ENCODE assay signal across 12 cellular contexts in the genomic region with DNA sequence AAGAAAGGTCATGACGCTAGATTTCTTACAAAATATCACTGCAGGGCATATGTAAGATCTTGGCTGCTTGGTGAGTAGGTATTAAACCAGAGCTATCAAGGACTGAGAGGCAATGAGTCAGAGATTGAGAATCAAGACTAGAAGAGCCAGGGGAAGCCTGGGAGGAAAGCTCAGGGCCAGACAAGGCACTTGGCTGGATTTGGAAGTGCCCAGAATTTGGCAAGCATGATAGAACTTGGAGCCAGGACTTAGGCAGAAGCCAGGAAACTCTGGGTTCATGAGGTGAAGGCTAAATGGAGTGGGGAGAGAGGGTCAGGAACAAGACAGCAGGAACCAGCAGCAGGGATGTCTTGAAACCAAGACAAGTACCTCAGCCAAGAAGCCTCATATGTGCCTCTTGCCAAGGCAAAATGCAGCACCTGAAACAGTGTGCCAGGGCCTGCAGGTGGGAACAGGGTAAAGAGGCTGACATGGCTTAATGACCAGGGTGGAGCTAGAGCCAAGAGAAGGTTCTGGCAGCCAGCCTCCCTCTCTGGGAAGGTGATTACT. TPM values are rescaled to one million over a fixed set of nuclear protein-coding genes. Genes with fewer than 3 reads are reported as not detected.
A peak's percentile ranks its signal among the peaks of the same experiment; 100 is the strongest.
DNase-seq lines count a peak whose midpoint lies in the region; ATAC-seq and TF ChIP-seq lines count a peak whose summit lies in the region.
"Had no signal": no experiment of that assay in that cellular context is flagged by ENCODE, and none has a peak within 500 bp of the region (broad histone marks: within the 10 kb centered on the region; RNA-seq: fewer than 3 reads in every experiment).

No MANE protein-coding gene starts in this region.

- 67% methylated on average over 1 of the region's 1 CpG for WGBS in right lobe of liver (ENCODE audit: insufficient coverage, low coverage, low lambda C conversion rate, missing lambda C conversion rate)

- H3K27me3 ChIP-seq in right lobe of liver (no peaks in the 10 kb centered on the region), BE2C (peaks cover 7% of the 10 kb centered on the region; the same call in 1 of the 2 replicates)

- H3K27ac ChIP-seq in right lobe of liver: no peak overlapping the region

- TF ChIP-seq CTCF in right lobe of liver (IDR thresholded peaks at IDR 0.05) (no peak), BE2C (IDR thresholded peaks at IDR 0.05; ENCODE audit: low read depth, low read length) (no peak)

- H3K4me1 ChIP-seq in right lobe of liver: peaks cover 0 to 6% (median 0%) of the 10 kb centered on the region in 4 donors
- no peaks in the 10 kb centered on the region for H3K4me1 ChIP-seq in BE2C

- H3K36me3 ChIP-seq in right lobe of liver (no peaks in the 10 kb centered on the region), BE2C (no peaks in the 10 kb centered on the region)

- no peak for TF ChIP-seq POLR2A in right lobe of liver (IDR thresholded peaks at IDR 0.05)

- no peak overlapping the region for H3K4me3 ChIP-seq in right lobe of liver
- no peak overlapping the region for H3K4me3 ChIP-seq in BE2C (ENCODE audit: low read depth, low read length)

- intact Hi-C loops in right lobe of liver (cut with DNase I): no loop called here

- DNase-seq in AG08396 (ENCODE audit: low spot score) (peak; percentile 28), LoVo (ENCODE audit: low spot score) (peak; percentile 9), cerebellar cortex (ENCODE audit: low spot score) (peak; percentile 94), right lobe of liver (peak in 1 of 3 donors; percentile 58), iPS-NIHi7 (ENCODE audit: extremely low spot score) (no peak), BE2C (no peak), NOMO-1 treated with dmso at 0.1 percent for 144 hours (lab: John Stamatoyannopoulos, UW; ENCODE audit: unreplicated experiment) (no peak)
- DNase-seq: activated CD4-positive, alpha-beta T cell treated with anti-CD3 and anti-CD28 coated beads for 1 hour; immature natural killer cell; NCI-H1930 had no signal

- ATAC-seq in right lobe of liver (peak; percentile 71 to 94 (median 82)), HG03025 (IDR thresholded peaks at IDR 0.05; ENCODE audit: low FRiP score, unreplicated experiment) (no peak)

- H3K9me3 ChIP-seq in right lobe of liver: no peaks in the 10 kb centered on the region
- no peaks in the 10 kb centered on the region for H3K9me3 ChIP-seq in BE2C

RNA-seq across cellular contexts. Expression of a gene that starts 49.9 kb away (rescaled TPM):
- not detected for total RNA-seq in right lobe of liver
- not detected for polyA plus RNA-seq in BE2C (2012; ENCODE audit: insufficient read depth, insufficient read length, low read depth)
- total RNA-seq: activated T-helper 2 cell treated with anti-CD3 and anti-CD28 coated beads, Interferon-gamma antibody, Interleukin-2, Interleukin-4, amounts not matched to agents 10 μg/mL and 5 μg/mL and 100 μg/mL, durations not matched to agents 14 hours and 24 hours and 36 hours had no signal
- polyA plus RNA-seq: immature natural killer cell had no signal

Comparison
In these comparisons a context has a peak if more than half of its experiments do, and no peak if none do; other contexts are left out.
1. DNase-seq: peak in AG08396 (single experiment), LoVo (single experiment) and cerebellar cortex (single experiment); none in iPS-NIHi7 (single experiment), BE2C (single experiment) and NOMO-1 treated with dmso at 0.1 percent for 144 hours (single experiment).